ENCODE assay signal across 8 cellular contexts in genomic region chr3:79146024-79146423, GRCh38.
"Had no signal": no experiment of that assay in that cellular context is flagged by ENCODE, and none has a peak within 500 bp of the region (broad histone marks: within the 10 kb centered on the region; RNA-seq: fewer than 3 reads in every experiment).

No MANE protein-coding gene starts in this region.

- H3K4me3 ChIP-seq: GM23248, HAP-1 had no signal

- H3K27ac ChIP-seq: GM23248, HL-60 had no signal

- ATAC-seq: HCT116 had no signal

- H3K4me1 ChIP-seq: HAP-1 had no signal

- H3K36me3 ChIP-seq: HAP-1 had no signal

- H3K9me3 ChIP-seq: HAP-1 had no signal

- DNase-seq: GM23248, GOT3, H7, HFFc6, IMR-90 had no signal

- H3K9ac ChIP-seq: GM23248 had no signal

- H2AFZ ChIP-seq: GM23248 had no signal
